Comparison of ENCODE assay signal across 1 cellular context in the genomic region with DNA sequence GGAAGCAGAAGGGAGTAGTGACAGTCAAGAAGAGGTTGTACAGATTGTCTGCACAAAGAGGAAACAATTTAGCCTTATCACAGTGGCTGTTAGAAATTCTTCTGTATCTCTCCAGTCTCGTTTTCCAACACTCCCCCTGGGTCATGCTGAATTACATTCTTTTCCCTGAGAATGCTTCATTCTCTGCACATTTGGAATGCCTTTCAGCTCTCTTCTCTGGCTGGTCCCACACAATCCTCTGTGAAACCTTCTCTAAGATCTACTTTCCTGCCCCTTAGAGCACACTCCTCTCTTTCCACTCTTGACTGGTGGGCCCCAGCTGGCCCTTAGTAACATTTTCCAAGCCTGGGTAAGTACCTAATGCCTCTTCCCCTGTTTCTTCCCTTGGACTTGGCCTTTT.
TF ChIP-seq lines count a peak whose summit lies in the region.

No MANE protein-coding gene starts in this region.

TF ChIP-seq in WTC11, 78 proteins besides CTCF, POLR2A, EP300 and RAD21 (continued from another document):
- TF ChIP-seq, protein P1, sequence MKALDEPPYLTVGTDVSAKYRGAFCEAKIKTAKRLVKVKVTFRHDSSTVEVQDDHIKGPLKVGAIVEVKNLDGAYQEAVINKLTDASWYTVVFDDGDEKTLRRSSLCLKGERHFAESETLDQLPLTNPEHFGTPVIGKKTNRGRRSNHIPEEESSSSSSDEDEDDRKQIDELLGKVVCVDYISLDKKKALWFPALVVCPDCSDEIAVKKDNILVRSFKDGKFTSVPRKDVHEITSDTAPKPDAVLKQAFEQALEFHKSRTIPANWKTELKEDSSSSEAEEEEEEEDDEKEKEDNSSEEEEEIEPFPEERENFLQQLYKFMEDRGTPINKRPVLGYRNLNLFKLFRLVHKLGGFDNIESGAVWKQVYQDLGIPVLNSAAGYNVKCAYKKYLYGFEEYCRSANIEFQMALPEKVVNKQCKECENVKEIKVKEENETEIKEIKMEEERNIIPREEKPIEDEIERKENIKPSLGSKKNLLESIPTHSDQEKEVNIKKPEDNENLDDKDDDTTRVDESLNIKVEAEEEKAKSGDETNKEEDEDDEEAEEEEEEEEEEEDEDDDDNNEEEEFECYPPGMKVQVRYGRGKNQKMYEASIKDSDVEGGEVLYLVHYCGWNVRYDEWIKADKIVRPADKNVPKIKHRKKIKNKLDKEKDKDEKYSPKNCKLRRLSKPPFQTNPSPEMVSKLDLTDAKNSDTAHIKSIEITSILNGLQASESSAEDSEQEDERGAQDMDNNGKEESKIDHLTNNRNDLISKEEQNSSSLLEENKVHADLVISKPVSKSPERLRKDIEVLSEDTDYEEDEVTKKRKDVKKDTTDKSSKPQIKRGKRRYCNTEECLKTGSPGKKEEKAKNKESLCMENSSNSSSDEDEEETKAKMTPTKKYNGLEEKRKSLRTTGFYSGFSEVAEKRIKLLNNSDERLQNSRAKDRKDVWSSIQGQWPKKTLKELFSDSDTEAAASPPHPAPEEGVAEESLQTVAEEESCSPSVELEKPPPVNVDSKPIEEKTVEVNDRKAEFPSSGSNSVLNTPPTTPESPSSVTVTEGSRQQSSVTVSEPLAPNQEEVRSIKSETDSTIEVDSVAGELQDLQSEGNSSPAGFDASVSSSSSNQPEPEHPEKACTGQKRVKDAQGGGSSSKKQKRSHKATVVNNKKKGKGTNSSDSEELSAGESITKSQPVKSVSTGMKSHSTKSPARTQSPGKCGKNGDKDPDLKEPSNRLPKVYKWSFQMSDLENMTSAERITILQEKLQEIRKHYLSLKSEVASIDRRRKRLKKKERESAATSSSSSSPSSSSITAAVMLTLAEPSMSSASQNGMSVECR (CRISPR knock-in tag; IDR thresholded peaks at IDR 0.05; ENCODE audit: borderline replicate concordance), result no peak
- TF ChIP-seq, protein P2, sequence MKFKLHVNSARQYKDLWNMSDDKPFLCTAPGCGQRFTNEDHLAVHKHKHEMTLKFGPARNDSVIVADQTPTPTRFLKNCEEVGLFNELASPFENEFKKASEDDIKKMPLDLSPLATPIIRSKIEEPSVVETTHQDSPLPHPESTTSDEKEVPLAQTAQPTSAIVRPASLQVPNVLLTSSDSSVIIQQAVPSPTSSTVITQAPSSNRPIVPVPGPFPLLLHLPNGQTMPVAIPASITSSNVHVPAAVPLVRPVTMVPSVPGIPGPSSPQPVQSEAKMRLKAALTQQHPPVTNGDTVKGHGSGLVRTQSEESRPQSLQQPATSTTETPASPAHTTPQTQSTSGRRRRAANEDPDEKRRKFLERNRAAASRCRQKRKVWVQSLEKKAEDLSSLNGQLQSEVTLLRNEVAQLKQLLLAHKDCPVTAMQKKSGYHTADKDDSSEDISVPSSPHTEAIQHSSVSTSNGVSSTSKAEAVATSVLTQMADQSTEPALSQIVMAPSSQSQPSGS (CRISPR knock-in tag; IDR thresholded peaks at IDR 0.05; ENCODE audit: borderline replicate concordance, low read depth), result no peak
- TF ChIP-seq, protein P3, sequence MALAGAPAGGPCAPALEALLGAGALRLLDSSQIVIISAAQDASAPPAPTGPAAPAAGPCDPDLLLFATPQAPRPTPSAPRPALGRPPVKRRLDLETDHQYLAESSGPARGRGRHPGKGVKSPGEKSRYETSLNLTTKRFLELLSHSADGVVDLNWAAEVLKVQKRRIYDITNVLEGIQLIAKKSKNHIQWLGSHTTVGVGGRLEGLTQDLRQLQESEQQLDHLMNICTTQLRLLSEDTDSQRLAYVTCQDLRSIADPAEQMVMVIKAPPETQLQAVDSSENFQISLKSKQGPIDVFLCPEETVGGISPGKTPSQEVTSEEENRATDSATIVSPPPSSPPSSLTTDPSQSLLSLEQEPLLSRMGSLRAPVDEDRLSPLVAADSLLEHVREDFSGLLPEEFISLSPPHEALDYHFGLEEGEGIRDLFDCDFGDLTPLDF (CRISPR knock-in tag; IDR thresholded peaks at IDR 0.05), result no peak
- TF ChIP-seq, protein P4, sequence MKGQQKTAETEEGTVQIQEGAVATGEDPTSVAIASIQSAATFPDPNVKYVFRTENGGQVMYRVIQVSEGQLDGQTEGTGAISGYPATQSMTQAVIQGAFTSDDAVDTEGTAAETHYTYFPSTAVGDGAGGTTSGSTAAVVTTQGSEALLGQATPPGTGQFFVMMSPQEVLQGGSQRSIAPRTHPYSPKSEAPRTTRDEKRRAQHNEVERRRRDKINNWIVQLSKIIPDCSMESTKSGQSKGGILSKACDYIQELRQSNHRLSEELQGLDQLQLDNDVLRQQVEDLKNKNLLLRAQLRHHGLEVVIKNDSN (CRISPR knock-in tag; IDR thresholded peaks at IDR 0.05), result no peak
- no peak for TF ChIP-seq ESRRA (CRISPR knock-in tag; IDR thresholded peaks at IDR 0.05; ENCODE audit: borderline replicate concordance)
- TF ChIP-seq NFYB (CRISPR knock-in tag; conservative IDR thresholded peaks at IDR 0.05; ENCODE audit: low read depth), result no peak
- no peak for TF ChIP-seq GABPB1 (CRISPR knock-in tag; IDR thresholded peaks at IDR 0.05)
